Comparison of ENCODE assay signal across 1 cellular context in the genomic region with DNA sequence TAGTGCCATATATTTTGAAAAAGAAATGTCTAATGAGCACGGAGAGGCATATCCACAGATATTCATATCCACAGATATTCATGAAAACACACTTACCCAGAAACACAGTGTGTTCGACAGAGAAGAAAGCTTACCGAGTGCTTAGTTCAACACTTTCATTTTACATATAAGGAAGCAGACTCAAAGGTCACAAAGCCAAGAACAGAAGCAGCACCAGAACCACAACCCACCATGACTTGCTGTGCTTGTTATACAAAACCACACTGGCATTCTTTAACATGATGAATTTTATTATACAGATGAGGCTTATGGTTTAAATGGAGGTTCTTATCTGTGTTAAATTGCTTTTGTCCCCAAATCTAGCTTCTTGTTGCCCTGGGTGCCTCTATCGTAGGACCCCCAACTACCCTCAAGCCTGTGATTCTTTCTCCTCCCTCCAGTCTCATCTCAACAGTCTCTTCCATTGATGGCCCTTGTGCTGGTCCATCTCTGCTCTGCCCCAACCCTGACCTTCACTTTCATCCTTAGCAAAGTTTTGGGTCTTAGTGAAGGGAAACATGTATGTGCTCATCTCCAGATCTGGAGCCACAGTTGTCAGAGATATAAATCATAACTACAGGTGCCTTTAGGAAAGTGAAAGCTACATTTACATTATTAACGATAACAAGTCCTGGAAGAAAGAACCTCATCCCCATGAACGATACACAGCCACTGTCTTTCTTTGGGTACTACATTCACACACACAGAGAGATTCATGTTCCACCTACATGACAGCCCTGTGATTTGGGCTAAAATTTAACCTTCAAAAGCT.
TF ChIP-seq lines count a peak whose summit lies in the region.

No MANE protein-coding gene starts in this region.

TF ChIP-seq in HepG2, 621 proteins besides CTCF, POLR2A, EP300 and RAD21 (continued from another document):
- TF ChIP-seq ZNF292 (CRISPR knock-in tag; IDR thresholded peaks at IDR 0.05; ENCODE audit: borderline replicate concordance, low read depth) (no peak), ZBTB42 (CRISPR knock-in tag; IDR thresholded peaks at IDR 0.05) (no peak), CBX2 (IDR thresholded peaks at IDR 0.05; ENCODE audit: low read depth, low read length) (no peak), CBX2 (CRISPR knock-in tag; IDR thresholded peaks at IDR 0.05; ENCODE audit: low read depth) (no peak), ZNF556 (CRISPR knock-in tag; IDR thresholded peaks at IDR 0.05; ENCODE audit: borderline replicate concordance) (no peak), ZSCAN21 (CRISPR knock-in tag; IDR thresholded peaks at IDR 0.05; ENCODE audit: borderline replicate concordance) (no peak), FOXA1 (IDR thresholded peaks at IDR 0.05) (no peak), FOXA1 (CRISPR knock-in tag; IDR thresholded peaks at IDR 0.05) (no peak)
- TF ChIP-seq, protein P1, sequence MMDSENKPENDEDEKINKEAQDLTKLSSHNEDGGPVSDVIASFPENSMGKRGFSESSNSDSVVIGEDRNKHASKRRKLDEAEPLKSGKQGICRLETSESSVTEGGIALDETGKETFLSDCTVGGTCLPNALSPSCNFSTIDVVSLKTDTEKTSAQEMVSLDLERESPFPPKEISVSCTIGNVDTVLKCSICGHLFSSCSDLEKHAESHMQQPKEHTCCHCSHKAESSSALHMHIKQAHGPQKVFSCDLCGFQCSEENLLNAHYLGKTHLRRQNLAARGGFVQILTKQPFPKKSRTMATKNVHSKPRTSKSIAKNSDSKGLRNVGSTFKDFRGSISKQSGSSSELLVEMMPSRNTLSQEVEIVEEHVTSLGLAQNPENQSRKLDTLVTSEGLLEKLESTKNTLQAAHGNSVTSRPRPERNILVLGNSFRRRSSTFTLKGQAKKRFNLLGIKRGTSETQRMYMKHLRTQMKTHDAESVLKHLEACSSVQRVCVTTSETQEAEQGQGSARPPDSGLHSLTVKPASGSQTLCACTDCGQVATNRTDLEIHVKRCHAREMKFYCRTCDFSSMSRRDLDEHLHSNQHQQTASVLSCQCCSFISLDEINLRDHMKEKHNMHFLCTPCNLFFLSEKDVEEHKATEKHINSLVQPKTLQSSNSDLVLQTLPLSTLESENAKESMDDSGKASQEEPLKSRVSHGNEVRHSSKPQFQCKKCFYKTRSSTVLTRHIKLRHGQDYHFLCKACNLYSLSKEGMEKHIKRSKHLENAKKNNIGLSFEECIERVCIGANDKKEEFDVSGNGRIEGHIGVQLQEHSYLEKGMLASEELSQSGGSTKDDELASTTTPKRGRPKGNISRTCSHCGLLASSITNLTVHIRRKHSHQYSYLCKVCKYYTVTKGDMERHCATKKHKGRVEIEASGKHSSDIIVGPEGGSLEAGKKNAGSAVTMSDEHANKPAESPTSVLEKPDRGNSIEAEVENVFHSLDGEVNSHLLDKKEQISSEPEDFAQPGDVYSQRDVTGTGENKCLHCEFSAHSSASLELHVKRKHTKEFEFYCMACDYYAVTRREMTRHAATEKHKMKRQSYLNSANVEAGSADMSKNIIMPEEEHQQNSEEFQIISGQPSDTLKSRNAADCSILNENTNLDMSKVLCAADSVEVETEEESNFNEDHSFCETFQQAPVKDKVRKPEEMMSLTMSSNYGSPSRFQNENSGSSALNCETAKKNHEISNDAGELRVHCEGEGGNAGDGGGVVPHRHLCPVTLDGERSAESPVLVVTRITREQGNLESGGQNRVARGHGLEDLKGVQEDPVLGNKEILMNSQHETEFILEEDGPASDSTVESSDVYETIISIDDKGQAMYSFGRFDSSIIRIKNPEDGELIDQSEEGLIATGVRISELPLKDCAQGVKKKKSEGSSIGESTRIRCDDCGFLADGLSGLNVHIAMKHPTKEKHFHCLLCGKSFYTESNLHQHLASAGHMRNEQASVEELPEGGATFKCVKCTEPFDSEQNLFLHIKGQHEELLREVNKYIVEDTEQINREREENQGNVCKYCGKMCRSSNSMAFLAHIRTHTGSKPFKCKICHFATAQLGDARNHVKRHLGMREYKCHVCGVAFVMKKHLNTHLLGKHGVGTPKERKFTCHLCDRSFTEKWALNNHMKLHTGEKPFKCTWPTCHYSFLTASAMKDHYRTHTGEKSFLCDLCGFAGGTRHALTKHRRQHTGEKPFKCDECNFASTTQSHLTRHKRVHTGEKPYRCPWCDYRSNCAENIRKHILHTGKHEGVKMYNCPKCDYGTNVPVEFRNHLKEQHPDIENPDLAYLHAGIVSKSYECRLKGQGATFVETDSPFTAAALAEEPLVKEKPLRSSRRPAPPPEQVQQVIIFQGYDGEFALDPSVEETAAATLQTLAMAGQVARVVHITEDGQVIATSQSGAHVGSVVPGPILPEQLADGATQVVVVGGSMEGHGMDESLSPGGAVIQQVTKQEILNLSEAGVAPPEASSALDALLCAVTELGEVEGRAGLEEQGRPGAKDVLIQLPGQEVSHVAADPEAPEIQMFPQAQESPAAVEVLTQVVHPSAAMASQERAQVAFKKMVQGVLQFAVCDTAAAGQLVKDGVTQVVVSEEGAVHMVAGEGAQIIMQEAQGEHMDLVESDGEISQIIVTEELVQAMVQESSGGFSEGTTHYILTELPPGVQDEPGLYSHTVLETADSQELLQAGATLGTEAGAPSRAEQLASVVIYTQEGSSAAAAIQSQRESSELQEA (CRISPR knock-in tag; IDR thresholded peaks at IDR 0.05; ENCODE audit: not compliant biosample characterization): no peak
